24 cellular contexts compared by ENCODE assay signal in the genomic region with DNA sequence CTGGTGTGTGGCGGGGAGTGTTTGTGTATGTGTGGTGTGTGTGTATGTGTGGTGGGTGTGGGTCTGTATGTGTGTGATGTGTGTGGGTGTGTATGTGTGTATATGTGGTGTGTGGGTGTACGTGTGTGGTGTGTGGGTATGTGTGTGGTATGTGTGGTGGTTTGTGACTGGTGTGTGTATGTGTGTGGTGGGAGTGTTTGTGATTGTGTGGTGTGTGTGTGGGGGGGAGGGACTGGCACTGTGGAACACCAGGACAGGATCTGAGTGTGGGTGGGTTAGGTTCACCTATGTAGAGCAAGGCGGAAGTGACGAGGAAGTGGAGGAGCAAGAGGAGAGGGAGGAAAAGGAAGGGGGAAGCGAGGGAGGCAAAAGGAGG.
A peak's percentile ranks its signal among the peaks of the same experiment; 100 is the strongest.
DNase-seq lines count a peak whose midpoint lies in the region; ATAC-seq and TF ChIP-seq lines count a peak whose summit lies in the region.
"Had no signal": no experiment of that assay in that cellular context is flagged by ENCODE, and none has a peak within 500 bp of the region (broad histone marks: within the 10 kb centered on the region; RNA-seq: fewer than 3 reads in every experiment).

No MANE protein-coding gene starts in this region.

- H2BK20ac ChIP-seq in IMR-90 (ENCODE audit: low read depth, low read length): 0 out of 2 replicates have a peak overlapping the region, but pooled peaks have one; percentile 18

- dilution Hi-C loops in IMR-90 (cut with HindIII; ENCODE audit: low sequenced_read_pairs, unreplicated experiment): no loop called here

- H3K23ac ChIP-seq in IMR-90 (ENCODE audit: low read depth, low read length): no peak overlapping the region
- no peak overlapping the region for H3K23ac ChIP-seq in trophoblast cell (ENCODE audit: low read length)

- peaks cover 22% of the 10 kb centered on the region for H3K9me1 ChIP-seq in IMR-90 (ENCODE audit: insufficient read depth, low read length)

- in situ Hi-C loops in IMR-90 (cut with MboI; ENCODE audit: low sequenced_read_pairs): no loop called here

- no TSS peak for BruUV-seq in IMR-90 (replicated peaks; lab: Mats Ljungman, UMichigan)

- H3K36me3 Mint-ChIP-seq in endodermal cell (ENCODE audit: low read depth): no peaks in the 10 kb centered on the region
- H3K36me3 Mint-ChIP-seq: activated naive CD4-positive, alpha-beta T cell treated with anti-CD3 and anti-CD28 coated beads, Interleukin-2, amount 10 ng/mL, durations not matched to agents 7 days and 5 days; CD8-positive, alpha-beta T cell; memory B cell; T-cell had no signal

- H3K4me1 Mint-ChIP-seq in endodermal cell: peaks cover 3% of the 10 kb centered on the region

- no peak overlapping the region for H3K9ac ChIP-seq in IMR-90 (ENCODE audit: low read depth, low read length)
- no peak overlapping the region for H3K9ac ChIP-seq in endodermal cell (ENCODE audit: extremely low read depth, low read length, poor library complexity, severe bottlenecking)
- no peak overlapping the region for H3K9ac ChIP-seq in trophoblast cell (ENCODE audit: low read length)

- H3K27ac Mint-ChIP-seq in endodermal cell: no peak overlapping the region
- H3K27ac Mint-ChIP-seq: activated naive CD4-positive, alpha-beta T cell treated with anti-CD3 and anti-CD28 coated beads, Interleukin-2, amount 10 ng/mL, durations not matched to agents 7 days and 5 days; CD8-positive, alpha-beta T cell; memory B cell; T-cell had no signal

- no peaks in the 10 kb centered on the region for H3K9me3 Mint-ChIP-seq in endodermal cell
- H3K9me3 Mint-ChIP-seq: activated naive CD4-positive, alpha-beta T cell treated with anti-CD3 and anti-CD28 coated beads, Interleukin-2, amount 10 ng/mL, durations not matched to agents 7 days and 5 days; CD8-positive, alpha-beta T cell; memory B cell; T-cell had no signal

- H3K4me1 ChIP-seq in IMR-90 (ENCODE audit: control insufficient read depth, insufficient read depth, low read length) (peaks cover 15% of the 10 kb centered on the region), endodermal cell (ENCODE audit: control insufficient read depth, insufficient read depth, low read length) (peaks cover 13% of the 10 kb centered on the region), trophoblast cell (ENCODE audit: control insufficient read depth in 1 of 2, insufficient read depth in 2 of 2, low read length in 2 of 2) (peaks cover 15 to 26% of the 10 kb centered on the region in 2 experiments)

- no peak for TF ChIP-seq RAD21 in IMR-90 (IDR thresholded peaks at IDR 0.05; ENCODE audit: low read length)

- DNase-seq in NCI-H82 (lab: John Stamatoyannopoulos, UW) (peak; percentile 3), NCI-H82 treated with DMSO at 0.1 percent for 48 hours (lab: John Stamatoyannopoulos, UW; ENCODE audit: unreplicated experiment) (no peak), IMR-90 (no peak), endodermal cell (peak; percentile 35), trophoblast cell (no peak), amniotic stem cell (lab: John Stamatoyannopoulos, UW) (no peak)
- DNase-seq: activated CD4-positive, alpha-beta T cell treated with anti-CD3 and anti-CD28 coated beads for 1 hour; activated naive CD4-positive, alpha-beta T cell treated with anti-CD3 and anti-CD28 coated beads, Interleukin-2, amount 10 ng/mL, durations not matched to agents 7 days and 5 days; activated T-cell treated with anti-CD3 and anti-CD28 coated beads, Interleukin-2, amount 50 U/mL, for 48 hours; AML-193; CD8-positive, alpha-beta T cell; DMS 273 treated with DMSO at 0.1 percent for 48 hours; GDM1; MG63; NCI-H2081 treated with DMSO at 0.1 percent for 48 hours; stimulated activated CD4-positive, alpha-beta T cell treated with anti-CD3 and anti-CD28 coated beads, Interleukin-1b, Interleukin-23, amount 100 ng/mL, for 48 hours; T-cell had no signal

- H3K27me3 ChIP-seq in IMR-90 (ENCODE audit: control insufficient read depth, insufficient read depth, low read length) (no peaks in the 10 kb centered on the region; the same call in 1 of the 2 replicates), endodermal cell (ENCODE audit: control insufficient read depth, insufficient read depth, low read length, poor library complexity, severe bottlenecking) (peaks cover 18% of the 10 kb centered on the region), trophoblast cell (ENCODE audit: insufficient read depth, low read length) (no peaks in the 10 kb centered on the region)
- H3K27me3 ChIP-seq: colonic mucosa, MG63, upper lobe of right lung had no signal

- H3K56ac ChIP-seq in IMR-90 (ENCODE audit: extremely low read depth, insufficient read depth, low read length): no peak overlapping the region

- peak overlapping the region; percentile 73 for H3K4ac ChIP-seq in IMR-90 (ENCODE audit: low read depth, low read length)
- H3K4ac ChIP-seq in trophoblast cell (ENCODE audit: low read depth, low read length): no peak overlapping the region

- H3K14ac ChIP-seq in IMR-90 (replicated peaks; ENCODE audit: low read depth, low read length): peak overlapping the region; percentile 38
- no peak overlapping the region for H3K14ac ChIP-seq in trophoblast cell (ENCODE audit: low read length)

- H3K79me1 ChIP-seq in IMR-90 (ENCODE audit: low read depth in 1 of 2, low read length in 2 of 2) (no peaks in the 10 kb centered on the region), trophoblast cell (ENCODE audit: low read length) (peaks cover 8% of the 10 kb centered on the region)

- H3K27ac ChIP-seq in IMR-90 (ENCODE audit: insufficient read depth, low read length) (no peak overlapping the region), endodermal cell (ENCODE audit: low read depth, low read length) (no peak overlapping the region), trophoblast cell (ENCODE audit: low read depth, low read length) (no peak overlapping the region)
- H3K27ac ChIP-seq: colonic mucosa, psoas muscle, upper lobe of right lung had no signal

- H4K20me1 ChIP-seq in IMR-90 (ENCODE audit: insufficient read depth, low read length): no peaks in the 10 kb centered on the region

- peaks cover 17% of the 10 kb centered on the region for H3K27me3 Mint-ChIP-seq in endodermal cell (ENCODE audit: insufficient read depth)
- H3K27me3 Mint-ChIP-seq: activated naive CD4-positive, alpha-beta T cell treated with anti-CD3 and anti-CD28 coated beads, Interleukin-2, amount 10 ng/mL, durations not matched to agents 7 days and 5 days; T-cell had no signal

- H2BK120ac ChIP-seq in IMR-90 (ENCODE audit: low read depth, low read length): no peak overlapping the region; the same call in 1 of the 2 replicates
- no peak overlapping the region for H2BK120ac ChIP-seq in trophoblast cell (ENCODE audit: insufficient read depth, low read length, poor library complexity)

- H4K12ac ChIP-seq in trophoblast cell (ENCODE audit: low read depth, low read length): no peak overlapping the region

- no peak overlapping the region; the same call in 1 of the 2 replicates for H4K91ac ChIP-seq in IMR-90 (ENCODE audit: insufficient read depth, low read depth, low read length)
- no peak overlapping the region for H4K91ac ChIP-seq in trophoblast cell (ENCODE audit: low read depth, low read length)

- H3K4me2 ChIP-seq in IMR-90 (ENCODE audit: low read depth, low read length): no peak overlapping the region
- no peak overlapping the region for H3K4me2 ChIP-seq in trophoblast cell (ENCODE audit: low read length)

- H3K4me3 ChIP-seq in IMR-90 (ENCODE audit: insufficient read depth, low read depth, low read length) (no peak overlapping the region), endodermal cell (ENCODE audit: low read length) (no peak overlapping the region), trophoblast cell (ENCODE audit: low read depth, low read length) (peak overlapping the region; percentile 52)
- H3K4me3 ChIP-seq: colonic mucosa, MG63, psoas muscle, skin epidermis had no signal

- peak overlapping the region; percentile 78 for H2BK5ac ChIP-seq in IMR-90 (ENCODE audit: low read depth, low read length, poor library complexity, severe bottlenecking)
- no peak overlapping the region for H2BK5ac ChIP-seq in trophoblast cell (ENCODE audit: low read depth, low read length, poor library complexity)

- intact Hi-C loops in IMR-90 (cut with micrococcal nuclease): loop anchor here (5.0 kb wide), 1 partner anchor 65 kb away; no protein-coding TSS in a partner anchor

- H3K18ac ChIP-seq in IMR-90 (ENCODE audit: low read depth, low read length) (no peak overlapping the region), trophoblast cell (ENCODE audit: low read length) (no peak overlapping the region)

- H3K9me3 ChIP-seq in IMR-90 (ENCODE audit: control insufficient read depth, insufficient read depth, low read length) (no peaks in the 10 kb centered on the region), endodermal cell (ENCODE audit: control insufficient read depth, low read length) (no peaks in the 10 kb centered on the region), trophoblast cell (ENCODE audit: insufficient read depth, low read depth, low read length) (peaks cover 14% of the 10 kb centered on the region)
- H3K9me3 ChIP-seq: colonic mucosa, psoas muscle, upper lobe of right lung had no signal

- no peak overlapping the region for H3K4me3 Mint-ChIP-seq in endodermal cell
- H3K4me3 Mint-ChIP-seq: activated naive CD4-positive, alpha-beta T cell treated with anti-CD3 and anti-CD28 coated beads, Interleukin-2, amount 10 ng/mL, durations not matched to agents 7 days and 5 days; CD8-positive, alpha-beta T cell; memory B cell; T-cell had no signal

- peak overlapping the region; percentile 47 for H2AFZ ChIP-seq in IMR-90 (replicated peaks; ENCODE audit: low read length, poor library complexity)
- no peak overlapping the region for H2AFZ ChIP-seq in trophoblast cell (ENCODE audit: insufficient read depth, low read length, poor library complexity)

- ATAC-seq in IMR-90 (ENCODE audit: low read depth) (no peak), GM21367 (IDR thresholded peaks at IDR 0.05; ENCODE audit: unreplicated experiment) (no peak), HG03432 (IDR thresholded peaks at IDR 0.05; ENCODE audit: unreplicated experiment) (no peak)
- ATAC-seq: CD8-positive, alpha-beta T cell had no signal

- TF ChIP-seq CTCF in IMR-90 (conservative IDR thresholded peaks at IDR 0.05; ENCODE audit: low read depth, low read length) (no peak), endodermal cell (conservative IDR thresholded peaks at IDR 0.05) (no peak)

- no peak for TF ChIP-seq POLR2A in IMR-90 (IDR thresholded peaks at IDR 0.05; ENCODE audit: low read depth, low read length)

- CTCF ChIA-PET in IMR-90 (lab: Yijun Ruan, JAX): no interaction called here

- peak overlapping the region in 1 of 2 experiments; percentile 38; a peak in 1 of 4 replicates for H4K8ac ChIP-seq in IMR-90 (ENCODE audit: low read depth in 2 of 2, low read length in 2 of 2)
- no peak overlapping the region for H4K8ac ChIP-seq in trophoblast cell (ENCODE audit: low read depth, low read length)

- H2BK15ac ChIP-seq in IMR-90 (ENCODE audit: low read depth, low read length): no peak overlapping the region

- no peak overlapping the region for H4K5ac ChIP-seq in IMR-90 (ENCODE audit: low read depth, low read length)

- peak overlapping the region; percentile 19 for H2AK9ac ChIP-seq in IMR-90 (replicated peaks; ENCODE audit: low read depth, low read length, poor library complexity)

- H2BK12ac ChIP-seq in trophoblast cell (ENCODE audit: low read length): no peak overlapping the region

- WGBS in IMR-90 (ENCODE audit: extremely low coverage in 2 of 2, insufficient read length in 1 of 2), 2 experiments: 86% methylated on average over 1 of the region's 5 CpGs; no CpG with 5 or more reads in 1 of the 2 experiments
- whole genome bisulfite sequencing in endodermal cell (ENCODE audit: insufficient coverage in 1 of 2, insufficient read length in 1 of 2), 2 experiments: 91% methylated on average over 4 of the region's 5 CpGs; no CpG with 5 or more reads in 1 of the 2 experiments
- 100% methylated on average over 1 of the region's 5 CpGs for WGBS in trophoblast cell (ENCODE audit: extremely low coverage, insufficient coverage, insufficient read length)

- no peaks in the 10 kb centered on the region for H3K36me3 ChIP-seq in IMR-90 (ENCODE audit: control insufficient read depth, insufficient read depth, low read length)
- H3K36me3 ChIP-seq in endodermal cell (ENCODE audit: control insufficient read depth, insufficient read depth, low read length): no peaks in the 10 kb centered on the region
- H3K36me3 ChIP-seq in trophoblast cell (ENCODE audit: control insufficient read depth in 1 of 2, insufficient read depth in 2 of 2, low read length in 2 of 2): no peaks in the 10 kb centered on the region
- H3K36me3 ChIP-seq: colonic mucosa, MG63, upper lobe of right lung had no signal

- POLR2A ChIA-PET in IMR-90 (lab: Charles Lee; ENCODE audit: unreplicated experiment): no interaction called here

- H2AK5ac ChIP-seq in IMR-90 (ENCODE audit: low read depth, low read length) (peak overlapping the region; percentile 95), trophoblast cell (ENCODE audit: low read length) (no peak overlapping the region)

- peaks cover 4% of the 10 kb centered on the region for H3K79me2 ChIP-seq in trophoblast cell (ENCODE audit: control insufficient read depth, insufficient read depth, low read length, poor library complexity)

Comparison
In these comparisons a context has a peak if more than half of its experiments do, and no peak if none do; other contexts are left out.
1. DNase-seq: peak in NCI-H82 (single experiment) and endodermal cell (single experiment); none in NCI-H82 treated with DMSO at 0.1 percent for 48 hours (single experiment), IMR-90 (single experiment), trophoblast cell (0 of 2) and amniotic stem cell (single experiment).